In genomic region chr3:165193392-165194268, GRCh38 we compare ENCODE assay signal across 1 cellular context.
TF ChIP-seq lines count a peak whose summit lies in the region.

No MANE protein-coding gene starts in this region.

TF ChIP-seq in neural cell, 6 proteins besides CTCF, POLR2A, EP300 and RAD21 (continued from another document):
- TF ChIP-seq SMC3 (conservative IDR thresholded peaks at IDR 0.05; ENCODE audit: poor library complexity) (no peak), EZH2 (IDR thresholded peaks at IDR 0.05; ENCODE audit: borderline replicate concordance, insufficient read depth, low read length, poor library complexity, severe bottlenecking) (no peak)
